In the genomic region with DNA sequence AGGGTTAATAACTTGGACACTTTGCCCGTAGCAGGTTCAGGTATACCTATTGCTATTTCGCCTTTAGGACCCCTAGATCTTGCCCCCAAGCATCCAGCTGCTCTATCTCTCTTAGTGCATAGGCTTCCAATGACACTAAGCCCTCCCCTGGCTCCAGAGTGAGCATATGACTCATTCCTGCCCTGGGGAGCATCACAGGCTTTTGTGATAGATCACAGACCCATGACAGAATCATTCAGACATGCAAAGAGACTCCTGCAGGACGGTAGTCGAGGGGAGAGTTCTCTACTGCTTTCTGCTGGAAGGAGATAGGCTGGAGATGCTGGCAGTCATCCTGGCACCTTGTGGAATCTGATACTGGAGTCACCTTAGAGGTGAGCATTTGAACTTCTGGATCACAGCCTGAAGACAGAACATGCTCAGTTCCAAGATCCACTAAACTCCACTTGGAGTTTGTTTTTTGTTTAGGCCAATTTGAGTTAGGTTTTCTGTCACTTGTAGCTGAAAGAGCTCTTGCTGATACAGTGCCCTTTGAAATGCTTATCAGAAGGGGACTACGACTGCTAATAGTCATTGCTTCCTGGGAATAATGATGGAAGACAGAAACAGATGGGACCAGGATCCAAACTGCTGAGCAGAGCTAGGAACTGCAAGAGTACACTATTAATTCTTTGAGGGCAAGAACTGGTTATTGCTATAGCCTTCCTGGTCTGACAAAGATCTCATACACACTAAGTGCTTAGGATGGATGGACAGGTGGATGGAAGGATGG, we compare ENCODE assay signal across 9 cellular contexts. TPM values are rescaled to one million over a fixed set of nuclear protein-coding genes. Genes with fewer than 3 reads are reported as not detected.
DNase-seq lines count a peak whose midpoint lies in the region; ATAC-seq and TF ChIP-seq lines count a peak whose summit lies in the region.
"Had no signal": no experiment of that assay in that cellular context is flagged by ENCODE, and none has a peak within 500 bp of the region (broad histone marks: within the 10 kb centered on the region; RNA-seq: fewer than 3 reads in every experiment).

No MANE protein-coding gene starts in this region.

- DNase-seq in Caki2 (ENCODE audit: low read depth): peak; percentile 81
- peak; percentile 96 for DNase-seq in RWPE1 (ENCODE audit: low spot score)
- peak; percentile 11 for DNase-seq in effector CD4-positive, alpha-beta T cell
- DNase-seq in mucosa of descending colon: peak in 1 of 3 donors; percentile 35
- DNase-seq in ureter (ENCODE audit: low spot score): no peak

- no peaks in the 10 kb centered on the region for H3K36me3 ChIP-seq in mucosa of descending colon (ENCODE audit: low read depth)

- peak; percentile 79 for ATAC-seq in GM19328 (IDR thresholded peaks at IDR 0.05; ENCODE audit: unreplicated experiment)
- peak; percentile 86 for ATAC-seq in HG03354 (IDR thresholded peaks at IDR 0.05; ENCODE audit: poor library complexity, severe bottlenecking, unreplicated experiment)
- ATAC-seq in mucosa of descending colon: peak; percentile 64
- ATAC-seq in GM21717 (IDR thresholded peaks at IDR 0.05; ENCODE audit: unreplicated experiment): no peak

- no peak overlapping the region for H3K4me3 ChIP-seq in mucosa of descending colon

- TF ChIP-seq CTCF in RWPE1 (conservative IDR thresholded peaks at IDR 0.05; ENCODE audit: low read depth) (no peak), mucosa of descending colon (IDR thresholded peaks at IDR 0.05) (no peak)

- H3K4me1 ChIP-seq in mucosa of descending colon (ENCODE audit: low read depth): no peaks in the 10 kb centered on the region

- no peak overlapping the region for H3K27ac ChIP-seq in RWPE1
- H3K27ac ChIP-seq: VCaP had no signal

- H3K9me3 ChIP-seq in mucosa of descending colon: no peaks in the 10 kb centered on the region

- intact Hi-C loops in mucosa of descending colon (cut with DNase I, micrococcal nuclease): no loop called here

- CTCF ChIA-PET in RWPE1 (lab: Yijun Ruan, JAX): interaction anchor here (0.6 to 1.4 kb wide), 4 partner anchors 29 to 352 kb away, joined by 3 to 9 read pairs (median 4); no protein-coding TSS in a partner anchor

- POLR2A ChIA-PET in RWPE1 (lab: Yijun Ruan, JAX; ENCODE audit: low non-redundant PET): no interaction called here

- in situ Hi-C loops in Caki2 (cut with HindIII; ENCODE audit: low pct_unique_long_range_greater_than_20kb, low sequenced_read_pairs): no loop called here

RNA-seq across cellular contexts. Expression of gene LYSMD2, which starts 11.0 kb away (rescaled TPM):
- 13.1 and 13.6 TPM in 2 replicates for total RNA-seq in Caki2 (2014; rRNA removed; shearing (Covaris generic); ENCODE audit: low replicate concordance)
- total RNA-seq in mucosa of descending colon (10 to 100 TPM in 1 of 3 donors, 1 to 10 TPM in 2; 3.8 to 12.8 (median 7.3) TPM), ureter (13.1 TPM)

RNA-seq across cellular contexts. Expression of gene TMOD2, which starts 24.9 kb away (rescaled TPM):
- 0.09 and 0.71 TPM in 2 replicates for total RNA-seq in Caki2 (2014; rRNA removed; shearing (Covaris generic); ENCODE audit: low replicate concordance)
- total RNA-seq in mucosa of descending colon (10 to 100 TPM in 1 of 3 donors, 1 to 10 TPM in 2; 3.7 to 30.3 (median 6.3) TPM), ureter (9.2 TPM)

RNA-seq across cellular contexts. Expression of gene SCG3, which starts 45.2 kb away (rescaled TPM):
- not detected in 2 replicates for total RNA-seq in Caki2 (2014; rRNA removed; shearing (Covaris generic); ENCODE audit: low replicate concordance)
- total RNA-seq in mucosa of descending colon (1 to 10 TPM in 1 of 3 donors, under 1 TPM in 2; 0.78 to 3.3 (median 0.89) TPM), ureter (0.18 TPM)
